Comparison of ENCODE assay signal across 1 cellular context in genomic region chr7:150685219-150686029, GRCh38.
TF ChIP-seq lines count a peak whose summit lies in the region.

Gene GIMAP2, plus strand, starts transcription at chr7:150685706. Its CDS starts 1,354 bp downstream, at chr7:150687060.

TF ChIP-seq in HepG2, 621 proteins besides CTCF, POLR2A, EP300 and RAD21 (continued from another document):
- TF ChIP-seq RERE (CRISPR knock-in tag; IDR thresholded peaks at IDR 0.05; ENCODE audit: low read depth) (no peak), ZBTB21 (CRISPR knock-in tag; IDR thresholded peaks at IDR 0.05) (no peak), MTF1 (CRISPR knock-in tag; IDR thresholded peaks at IDR 0.05) (no peak), ZNF7 (CRISPR knock-in tag; IDR thresholded peaks at IDR 0.05) (no peak)
- TF ChIP-seq, protein P1, sequence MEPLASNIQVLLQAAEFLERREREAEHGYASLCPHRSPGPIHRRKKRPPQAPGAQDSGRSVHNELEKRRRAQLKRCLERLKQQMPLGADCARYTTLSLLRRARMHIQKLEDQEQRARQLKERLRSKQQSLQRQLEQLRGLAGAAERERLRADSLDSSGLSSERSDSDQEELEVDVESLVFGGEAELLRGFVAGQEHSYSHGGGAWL (CRISPR knock-in tag; IDR thresholded peaks at IDR 0.05): no peak
- TF ChIP-seq, protein P2, sequence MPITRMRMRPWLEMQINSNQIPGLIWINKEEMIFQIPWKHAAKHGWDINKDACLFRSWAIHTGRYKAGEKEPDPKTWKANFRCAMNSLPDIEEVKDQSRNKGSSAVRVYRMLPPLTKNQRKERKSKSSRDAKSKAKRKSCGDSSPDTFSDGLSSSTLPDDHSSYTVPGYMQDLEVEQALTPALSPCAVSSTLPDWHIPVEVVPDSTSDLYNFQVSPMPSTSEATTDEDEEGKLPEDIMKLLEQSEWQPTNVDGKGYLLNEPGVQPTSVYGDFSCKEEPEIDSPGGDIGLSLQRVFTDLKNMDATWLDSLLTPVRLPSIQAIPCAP (CRISPR knock-in tag; IDR thresholded peaks at IDR 0.05; ENCODE audit: low read depth): no peak
